ENCODE assay signal across 30 cellular contexts in the genomic region with DNA sequence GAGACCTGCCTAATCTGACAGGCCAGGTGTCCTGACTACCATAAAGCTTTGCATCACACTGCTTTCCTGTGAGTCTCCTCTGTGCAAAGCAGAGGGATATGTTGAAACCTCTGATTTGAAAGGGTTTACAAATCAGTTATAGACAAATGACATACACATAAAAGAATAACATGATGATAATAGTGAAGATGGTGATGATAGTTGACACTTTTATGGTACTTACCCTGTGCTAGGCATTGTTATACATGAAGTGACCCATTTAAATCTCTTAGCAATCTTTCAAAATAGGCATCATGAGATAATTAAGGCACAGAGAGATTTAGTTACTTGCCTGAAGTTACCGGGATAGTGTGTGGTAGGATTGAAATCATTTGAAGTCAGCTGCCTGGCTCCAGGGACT.
"Had no signal": no experiment of that assay in that cellular context is flagged by ENCODE, and none has a peak within 500 bp of the region (broad histone marks: within the 10 kb centered on the region; RNA-seq: fewer than 3 reads in every experiment).

No MANE protein-coding gene starts in this region.

- H3K9me3 ChIP-seq: left lung, lower lobe of right lung, pancreas, prostate gland, transverse colon, upper lobe of left lung, vagina had no signal

- H3K27me3 ChIP-seq: left lung, pancreas, transverse colon, upper lobe of left lung, vagina had no signal

- H3K27ac Mint-ChIP-seq: immature natural killer cell; mesothelial cell of epicardium; naive B cell; natural killer cell; stimulated activated memory B cell treated with anti-CD40 and anti-IgM and Interleukin-4, amounts not matched to agents 10 μg/mL and 1 μg/mL and 100 μg/mL, for 72 hours; stimulated activated naive CD8-positive, alpha-beta T cell treated with anti-CD3 and anti-CD28 coated beads, Interleukin-15, amount 100 ng/mL, for 72 hours had no signal

- H3K4me3 ChIP-seq: left lung, lower lobe of right lung, pancreas, prostate gland, transverse colon, upper lobe of left lung, vagina had no signal

- DNase-seq: hypothalamus; immature natural killer cell; kidney; left colon; left lung; lower lobe of right lung; mammary epithelial cell; naive B cell; natural killer cell; nephron progenitor cell; nucleus accumbens; pancreas; posterior cingulate gyrus; retina; right cardiac atrium; small intestine; stimulated activated CD4-positive, alpha-beta T cell treated with anti-CD3 and anti-CD28 coated beads, Interleukin-1b, Interleukin-23, amount 100 ng/mL, for 48 hours; stimulated activated CD4-positive, alpha-beta T cell treated with anti-CD3 and anti-CD28 coated beads, Interleukin-2, amount 100 ng/mL, for 48 hours; stimulated activated CD4-positive, alpha-beta T cell treated with anti-CD3 and anti-CD28 coated beads, Interleukin-4, amount 100 ng/mL, for 4 hours; stimulated activated CD8-positive, alpha-beta memory T cell treated with anti-CD3 and anti-CD28 coated beads, Interleukin-4, amount 100 ng/mL, for 48 hours; stimulated activated naive CD4-positive, alpha-beta T cell treated with Interleukin-2 at 50 U/mL for 16 hours; stimulated activated naive CD8-positive, alpha-beta T cell treated with anti-CD3 and anti-CD28 coated beads, Interleukin-15, amount 100 ng/mL, for 72 hours; substantia nigra; transverse colon; upper lobe of left lung had no signal

- H3K27ac ChIP-seq: left lung, lower lobe of right lung, pancreas, prostate gland, transverse colon, upper lobe of left lung, vagina had no signal

- H3K36me3 Mint-ChIP-seq: immature natural killer cell; mesothelial cell of epicardium; naive B cell; natural killer cell; stimulated activated memory B cell treated with anti-CD40 and anti-IgM and Interleukin-4, amounts not matched to agents 10 μg/mL and 1 μg/mL and 100 μg/mL, for 72 hours had no signal

- H3K4me3 Mint-ChIP-seq: immature natural killer cell; mesothelial cell of epicardium; naive B cell; natural killer cell; nephron progenitor cell; stimulated activated memory B cell treated with anti-CD40 and anti-IgM and Interleukin-4, amounts not matched to agents 10 μg/mL and 1 μg/mL and 100 μg/mL, for 72 hours; stimulated activated naive CD8-positive, alpha-beta T cell treated with anti-CD3 and anti-CD28 coated beads, Interleukin-15, amount 100 ng/mL, for 72 hours had no signal

- H3K4me1 Mint-ChIP-seq: immature natural killer cell; mesothelial cell of epicardium; naive B cell; natural killer cell; stimulated activated memory B cell treated with anti-CD40 and anti-IgM and Interleukin-4, amounts not matched to agents 10 μg/mL and 1 μg/mL and 100 μg/mL, for 72 hours; stimulated activated naive CD8-positive, alpha-beta T cell treated with anti-CD3 and anti-CD28 coated beads, Interleukin-15, amount 100 ng/mL, for 72 hours had no signal

- H3K9me3 Mint-ChIP-seq: immature natural killer cell; mesothelial cell of epicardium; naive B cell; natural killer cell; nephron progenitor cell; stimulated activated memory B cell treated with anti-CD40 and anti-IgM and Interleukin-4, amounts not matched to agents 10 μg/mL and 1 μg/mL and 100 μg/mL, for 72 hours; stimulated activated naive CD8-positive, alpha-beta T cell treated with anti-CD3 and anti-CD28 coated beads, Interleukin-15, amount 100 ng/mL, for 72 hours had no signal

- ATAC-seq: left colon; left lung; lower lobe of right lung; natural killer cell; pancreas; right cardiac atrium; sciatic nerve; stimulated activated memory B cell treated with anti-CD40 and anti-IgM and Interleukin-4, amounts not matched to agents 10 μg/mL and 1 μg/mL and 100 μg/mL, for 72 hours; stimulated activated naive CD8-positive, alpha-beta T cell treated with anti-CD3 and anti-CD28 coated beads, Interleukin-15, amount 100 ng/mL, for 72 hours had no signal

- H3K36me3 ChIP-seq: left lung, lower lobe of right lung, pancreas, prostate gland, transverse colon, upper lobe of left lung, vagina had no signal

- H3K4me1 ChIP-seq: left lung, lower lobe of right lung, pancreas, prostate gland, upper lobe of left lung, vagina had no signal
